8 cellular contexts compared by ENCODE assay signal in the genomic region with DNA sequence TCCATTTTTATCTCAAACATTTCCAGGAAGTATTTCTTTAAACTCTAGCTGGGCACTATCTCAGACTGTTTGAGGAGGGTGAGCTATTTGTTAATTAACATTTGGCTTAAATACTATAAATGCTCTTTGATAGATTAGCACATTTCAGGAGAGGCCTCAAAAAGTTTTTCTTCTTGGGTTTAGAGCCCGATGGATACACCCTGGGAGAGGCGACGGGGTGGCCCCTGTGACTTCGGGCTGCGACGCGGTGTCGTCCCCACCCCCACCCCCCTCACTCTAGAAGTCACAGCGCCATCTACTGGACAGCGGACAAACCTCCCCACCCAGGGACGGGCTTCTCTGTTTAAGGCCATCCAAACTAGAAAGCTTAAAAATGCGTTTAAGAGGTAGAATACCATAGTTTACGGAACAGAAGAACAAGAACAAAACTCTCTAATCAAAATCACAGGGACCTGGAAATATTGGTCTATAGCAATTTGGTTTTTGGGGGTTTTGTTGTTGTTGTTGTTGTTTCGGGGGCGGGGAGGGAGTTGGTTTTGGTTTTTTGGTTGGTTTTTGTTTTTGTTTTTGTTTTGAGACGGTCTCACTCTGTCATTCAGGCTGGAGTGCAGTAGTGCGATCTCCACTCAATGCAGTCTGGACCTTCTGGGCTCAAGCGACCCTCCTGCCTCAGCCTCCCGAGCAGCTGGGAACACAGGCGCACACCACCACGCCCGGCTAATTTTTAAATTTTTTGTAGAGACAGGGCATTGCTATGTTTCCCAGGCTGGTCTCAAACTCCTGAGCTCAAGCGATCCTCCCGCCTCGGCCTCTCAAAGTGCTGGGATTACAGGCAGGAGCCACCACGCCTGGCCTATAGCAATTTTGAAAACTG.
DNase-seq lines count a peak whose midpoint lies in the region; ATAC-seq, FAIRE-seq and TF ChIP-seq lines count a peak whose summit lies in the region.

No MANE protein-coding gene starts in this region.

- peak; percentile 86 for TF ChIP-seq CTCF in neural crest cell (conservative IDR thresholded peaks at IDR 0.05)
- peak; percentile 86 to 89 for TF ChIP-seq CTCF in tibial artery (IDR thresholded peaks at IDR 0.05)

- H3K4me1 Mint-ChIP-seq in neural crest cell, result peaks cover 28% of the 10 kb centered on the region

- H3K4me3 ChIP-seq in ACC112 (ENCODE audit: low read depth, low read length) (peak overlapping the region; percentile 73), tibial artery (peak overlapping the region; percentile 38 to 49)

- FAIRE-seq in GM12891 (lab: Jason Lieb, UNC), result no peak

- H3K27ac ChIP-seq in ACC112 (ENCODE audit: low read depth, low read length) (no peak overlapping the region), tibial artery (peak overlapping the region; percentile 79 to 83)

- intact Hi-C loops in tibial artery (cut with DNase I; ENCODE audit: low total_unique reads), result loop anchor here (5.0 kb wide), 1 partner anchor 301 kb away; no protein-coding TSS in a partner anchor

- peaks cover 2% of the 10 kb centered on the region for H3K4me1 ChIP-seq in ACC112 (ENCODE audit: control insufficient read depth, insufficient read depth, low read length, unreplicated experiment)
- H3K4me1 ChIP-seq in tibial artery, result peaks cover 0 to 47% (median under 1%) of the 10 kb centered on the region in 4 donors

- H3K9me3 Mint-ChIP-seq in neural crest cell, result no peaks in the 10 kb centered on the region

- peaks cover 22% of the 10 kb centered on the region for H3K27me3 Mint-ChIP-seq in neural crest cell (ENCODE audit: low read depth)

- DNase-seq in GM12891 (ENCODE audit: insufficient read length, low spot score), result peak; percentile 71
- DNase-seq in NCI-H524 (lab: John Stamatoyannopoulos, UW), result peak; percentile 36 to 67
- DNase-seq in activated CD8-positive, alpha-beta memory T cell treated with anti-CD3 and anti-CD28 coated beads, Interleukin-2, amount 50 U/mL, for 48 hours, result peak; percentile 88
- DNase-seq in fibroblast of peridontal ligament (ENCODE audit: extremely low read depth), result peak; percentile 80
- peak; percentile 77 for DNase-seq in neural crest cell (ENCODE audit: low read depth, low spot score)
- peak; percentile 73 to 89 for DNase-seq in tibial artery

- H3K4me3 Mint-ChIP-seq in neural crest cell, result no peak overlapping the region

- no peaks in the 10 kb centered on the region for H3K79me2 ChIP-seq in ACC112 (ENCODE audit: control insufficient read depth, insufficient read depth, low read length, unreplicated experiment)

- H2AFZ ChIP-seq in ACC112 (ENCODE audit: low read length, unreplicated experiment), result peak overlapping the region; percentile 37

- ATAC-seq in HG03095 (IDR thresholded peaks at IDR 0.05; ENCODE audit: unreplicated experiment), result no peak

- no peaks in the 10 kb centered on the region for H3K9me3 ChIP-seq in tibial artery

- H3K36me3 Mint-ChIP-seq in neural crest cell (ENCODE audit: low read depth), result no peaks in the 10 kb centered on the region

- no peaks in the 10 kb centered on the region for H3K27me3 ChIP-seq in ACC112 (ENCODE audit: insufficient read depth, low read length)
- no peaks in the 10 kb centered on the region for H3K27me3 ChIP-seq in tibial artery

- no peak for TF ChIP-seq POLR2A in GM12891 (IDR thresholded peaks at IDR 0.05; ENCODE audit: low read depth, low read length)

- H3K27ac Mint-ChIP-seq in neural crest cell (ENCODE audit: unreplicated experiment), result no peak overlapping the region

- H3K36me3 ChIP-seq in ACC112 (ENCODE audit: insufficient read depth, low read length), result no peaks in the 10 kb centered on the region
- H3K36me3 ChIP-seq in tibial artery, result no peaks in the 10 kb centered on the region

TF ChIP-seq in GM12891, 5 proteins besides CTCF, POLR2A, EP300 and RAD21:
- TF ChIP-seq TAF1 (IDR thresholded peaks at IDR 0.05; ENCODE audit: low read depth, low read length) (no peak), SPI1 (IDR thresholded peaks at IDR 0.05; ENCODE audit: low read depth, low read length) (no peak), POLR2AphosphoS5 (IDR thresholded peaks at IDR 0.05; ENCODE audit: low read depth, low read length) (no peak), POU2F2 (IDR thresholded peaks at IDR 0.05; ENCODE audit: low read depth, low read length) (no peak), PAX5 (IDR thresholded peaks at IDR 0.05; ENCODE audit: insufficient read depth, low read length, severe bottlenecking) (no peak)
